ENCODE assay signal across 1 cellular context in the genomic region with DNA sequence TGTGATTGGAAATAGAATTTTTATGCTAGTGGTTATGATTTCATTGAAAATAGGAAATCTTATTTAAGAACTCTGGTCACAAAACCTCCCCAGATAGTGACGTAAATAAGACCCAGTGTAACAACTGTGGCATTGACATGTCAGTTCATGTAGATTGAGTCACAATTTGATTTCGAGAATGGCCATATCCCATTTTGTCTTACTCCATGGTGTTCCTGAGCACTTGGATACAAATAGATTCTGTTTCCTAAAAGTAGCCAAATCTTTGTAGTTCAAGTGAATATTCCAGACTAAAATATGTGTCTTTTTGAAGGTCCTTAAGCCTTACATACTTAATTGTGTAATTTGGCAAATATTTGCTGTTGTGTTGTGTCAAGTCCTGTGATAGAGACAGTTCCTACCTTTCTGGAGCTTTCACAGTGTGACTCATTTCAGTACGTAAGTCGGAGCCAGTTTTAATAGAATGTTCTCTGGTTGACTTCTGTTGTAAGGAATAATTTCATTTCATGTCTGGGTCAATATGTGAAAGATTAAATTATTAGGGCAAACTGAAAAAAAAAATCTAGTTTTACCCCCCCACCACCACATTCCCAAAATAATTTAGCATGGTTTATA.
TF ChIP-seq lines count a peak whose summit lies in the region.

No MANE protein-coding gene starts in this region.

TF ChIP-seq in HepG2, 621 proteins besides CTCF, POLR2A, EP300 and RAD21 (continued from another document):
- TF ChIP-seq FOSL2 (CRISPR knock-in tag; IDR thresholded peaks at IDR 0.05), result peak; percentile 7; the same call in 1 of the 2 replicates
